7 cellular contexts compared by ENCODE assay signal in the genomic region with DNA sequence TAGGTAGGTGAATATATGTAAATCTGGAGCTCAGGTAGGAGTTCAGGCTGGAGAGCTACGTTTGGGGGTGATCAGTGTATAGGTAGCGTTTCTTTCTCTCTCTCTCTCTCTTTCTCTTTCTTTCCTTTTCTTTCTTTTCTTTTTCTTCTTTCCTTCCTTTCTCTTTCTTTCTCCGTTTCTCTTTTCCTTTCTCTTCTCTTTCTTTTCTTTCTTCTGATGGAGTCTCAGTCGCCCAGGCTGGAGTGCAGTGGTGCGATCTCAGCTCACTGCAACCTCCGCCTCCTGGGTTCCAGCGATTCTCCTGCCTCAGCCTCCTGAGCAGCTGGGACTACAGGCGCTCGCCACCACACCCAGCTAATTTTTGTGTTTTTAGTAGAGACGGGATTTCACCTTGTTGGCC. TPM values are rescaled to one million over a fixed set of nuclear protein-coding genes. Genes with fewer than 3 reads are reported as not detected.
A peak's percentile ranks its signal among the peaks of the same experiment; 100 is the strongest.
DNase-seq lines count a peak whose midpoint lies in the region; ATAC-seq, FAIRE-seq and TF ChIP-seq lines count a peak whose summit lies in the region.
"Not testable (repeated sequence)": the region's sequence is repeated elsewhere in the genome, so short reads cannot be mapped to it uniquely, and the experiment has no call there.

No MANE protein-coding gene starts in this region.

- H3K27ac Mint-ChIP-seq in T-helper 17 cell (peak overlapping the region; percentile 90), nephron (peak overlapping the region; percentile 74 to 93 (median 83))
- H3K27ac Mint-ChIP-seq in activated T-helper 17 cell treated with anti-CD3 and anti-CD28 coated beads, Interleukin-2, amount 50 U/mL, for 72 hours, result peak overlapping the region; percentile 37

- H3K4me3 ChIP-seq in GM23248, K562, smooth muscle cell: not testable (repeated sequence)

- peaks cover 31% of the 10 kb centered on the region for H3K4me1 ChIP-seq in GM23248 (ENCODE audit: insufficient read depth)
- peaks cover 21 to 36% of the 10 kb centered on the region in 2 experiments for H3K4me1 ChIP-seq in K562 (replicated peaks in 1 of 2; ENCODE audit: control insufficient read depth in 2 of 2, insufficient read depth in 2 of 2, low read length in 2 of 2)
- not testable (repeated sequence) for H3K4me1 ChIP-seq in smooth muscle cell (ENCODE audit: low read depth)

- peak overlapping the region; percentile 73 for H3K9ac ChIP-seq in GM23248
- H3K9ac ChIP-seq in K562 (ENCODE audit: insufficient read depth in 1 of 2, low read depth in 2 of 2, low read length in 2 of 2), result not testable (repeated sequence)
- H3K9ac ChIP-seq in smooth muscle cell (ENCODE audit: low read depth), result peak overlapping the region; percentile 63

- not testable (repeated sequence) for DNase-seq in GM23248; T-helper 17 cell; K562 (ENCODE audit: extremely low read depth in 1 of 4, low spot score in 3 of 4); epithelial cell of prostate (ENCODE audit: low read depth, low spot score); smooth muscle cell (lab: John Stamatoyannopoulos, UW; ENCODE audit: unreplicated experiment)

- not testable (repeated sequence) for TF ChIP-seq CTCF in K562 (IDR thresholded peaks at IDR 0.05 in 2 of 3, conservative IDR thresholded peaks at IDR 0.05 in 1 of 3; ENCODE audit: insufficient read depth in 2 of 3, low read depth in 1 of 3, low read length in 3 of 3); nephron (IDR thresholded peaks at IDR 0.05; ENCODE audit: unreplicated experiment in 3 of 3); smooth muscle cell (IDR thresholded peaks at IDR 0.05; ENCODE audit: borderline replicate concordance, insufficient read depth, poor library complexity, severe bottlenecking)

- not testable (repeated sequence) for TF ChIP-seq EP300 in K562 (IDR thresholded peaks at IDR 0.05; ENCODE audit: low read length)

- not testable (repeated sequence) for H3K27me3 Mint-ChIP-seq in T-helper 17 cell; activated T-helper 17 cell treated with anti-CD3 and anti-CD28 coated beads, Interleukin-2, amount 50 U/mL, for 72 hours; nephron (ENCODE audit: low read depth)

- POLR2A ChIA-PET in K562 (lab: Yijun Ruan, JAX), result interaction anchor here (0.7 to 2.8 kb wide), 4 partner anchors 10 to 196 kb away, joined by 3 to 13 read pairs (median 4); partner anchors contain the start of gene ASF1B

- peaks cover 21% of the 10 kb centered on the region for H3K79me2 ChIP-seq in GM23248 (ENCODE audit: insufficient read depth)
- H3K79me2 ChIP-seq in K562 (ENCODE audit: control insufficient read depth, insufficient read depth, low read length); smooth muscle cell (ENCODE audit: low read depth): not testable (repeated sequence)

- H2AFZ ChIP-seq in GM23248, result peak overlapping the region; percentile 80
- not testable (repeated sequence) for H2AFZ ChIP-seq in K562 (ENCODE audit: low read depth, low read length); smooth muscle cell (ENCODE audit: low read depth)

- not testable (repeated sequence) for H3K36me3 ChIP-seq in GM23248 (ENCODE audit: low read depth); K562 (ENCODE audit: control insufficient read depth, insufficient read depth, low read length); smooth muscle cell (ENCODE audit: low read depth)

- ATAC-seq in T-helper 17 cell; activated T-helper 17 cell treated with anti-CD3 and anti-CD28 coated beads, Interleukin-2, amount 50 U/mL, for 72 hours (replicated peaks); K562: not testable (repeated sequence)

- H3F3A ChIP-seq in GM23248 (ENCODE audit: insufficient read depth); smooth muscle cell (ENCODE audit: low read depth): not testable (repeated sequence)

- H3K9me2 ChIP-seq in GM23248 (ENCODE audit: insufficient read depth), result not testable (repeated sequence)

- not testable (repeated sequence) for FAIRE-seq in K562 (lab: Jason Lieb, UNC)

- not testable (repeated sequence) for H3K36me3 Mint-ChIP-seq in T-helper 17 cell (ENCODE audit: low read depth); activated T-helper 17 cell treated with anti-CD3 and anti-CD28 coated beads, Interleukin-2, amount 50 U/mL, for 72 hours (ENCODE audit: low read depth); nephron (ENCODE audit: low read depth)

- H3K4me1 Mint-ChIP-seq in T-helper 17 cell (peaks cover 38% of the 10 kb centered on the region), nephron (peaks cover 23% of the 10 kb centered on the region)
- peaks cover 27% of the 10 kb centered on the region for H3K4me1 Mint-ChIP-seq in activated T-helper 17 cell treated with anti-CD3 and anti-CD28 coated beads, Interleukin-2, amount 50 U/mL, for 72 hours

- TF ChIP-seq POLR2A in K562 (conservative IDR thresholded peaks at IDR 0.05), result not testable (repeated sequence)

- not testable (repeated sequence) for H3K9me3 Mint-ChIP-seq in activated T-helper 17 cell treated with anti-CD3 and anti-CD28 coated beads, Interleukin-2, amount 50 U/mL, for 72 hours; nephron

- not testable (repeated sequence) for H4K20me1 ChIP-seq in GM23248 (ENCODE audit: insufficient read depth)
- H4K20me1 ChIP-seq in K562 (replicated peaks; ENCODE audit: control insufficient read depth, insufficient read depth, low read length), result peaks cover 41% of the 10 kb centered on the region
- H4K20me1 ChIP-seq in smooth muscle cell (ENCODE audit: low read depth), result peaks cover 34% of the 10 kb centered on the region

- not testable (repeated sequence) for H3K9me1 ChIP-seq in K562 (ENCODE audit: control insufficient read depth, insufficient read depth, low read length)

- H3K27me3 ChIP-seq in GM23248 (replicated peaks; ENCODE audit: insufficient read depth); K562 (ENCODE audit: control insufficient read depth in 2 of 2, insufficient read depth in 2 of 2, low read length in 2 of 2); smooth muscle cell (ENCODE audit: low read depth): not testable (repeated sequence)

- CTCF ChIA-PET in K562 (lab: Yijun Ruan, JAX; ENCODE audit: low intra/inter-chr PET ratio), result interaction anchor here (0.5 kb wide), 1 partner anchor 286 kb away, joined by 5 read pairs; no protein-coding TSS in a partner anchor

- not testable (repeated sequence) for H3K4me2 ChIP-seq in GM23248 (ENCODE audit: unreplicated experiment); K562 (ENCODE audit: insufficient read depth, low read length)
- H3K4me2 ChIP-seq in smooth muscle cell, result peak overlapping the region; percentile 35

- WGBS in GM23248 (ENCODE audit: low coverage in 1 of 2, low lambda C conversion rate in 2 of 2, missing lambda C conversion rate in 2 of 2), 2 experiments, result 94 to 95% methylated on average over 10 of the region's 10 CpGs
- whole genome bisulfite sequencing in K562 (ENCODE audit: insufficient coverage, low coverage, missing lambda C conversion rate), result 76% methylated on average over 10 of the region's 10 CpGs
- WGBS in smooth muscle cell (ENCODE audit: low lambda C conversion rate), result 92% methylated on average over 10 of the region's 10 CpGs

- H3K27ac ChIP-seq in GM23248 (peak overlapping the region; percentile 88), epithelial cell of prostate (peak overlapping the region; percentile 45), smooth muscle cell (ENCODE audit: low read depth) (peak overlapping the region; percentile 76)
- H3K27ac ChIP-seq in K562 (ENCODE audit: extremely low read depth, low read depth, low read length), result not testable (repeated sequence)

- BruUV-seq in K562 (replicated peaks; lab: Mats Ljungman, UMichigan), result not testable (repeated sequence)

- in situ Hi-C loops in GM23248 (cut with MboI); K562 (cut with MboI): not testable (repeated sequence)

- not testable (repeated sequence) for H3K4me3 Mint-ChIP-seq in T-helper 17 cell; activated T-helper 17 cell treated with anti-CD3 and anti-CD28 coated beads, Interleukin-2, amount 50 U/mL, for 72 hours; nephron

- intact Hi-C loops in K562 (cut with micrococcal nuclease), result loop anchor here (10.0 kb wide), 1 partner anchor 259 kb away; no protein-coding TSS in a partner anchor

- H3K9me3 ChIP-seq in GM23248 (ENCODE audit: low read depth); T-helper 17 cell (ENCODE audit: control insufficient read depth, low read length, poor library complexity, severe bottlenecking); K562 (replicated peaks; ENCODE audit: control insufficient read depth, insufficient read depth, low read depth, low read length); smooth muscle cell (replicated peaks; ENCODE audit: low read depth): not testable (repeated sequence)

- TF ChIP-seq RAD21 in K562 (CRISPR knock-in tag; conservative IDR thresholded peaks at IDR 0.05 in 1 of 2, IDR thresholded peaks at IDR 0.05 in 1 of 2), result not testable (repeated sequence)

RNA-seq across cellular contexts. Expression of gene ASF1B, which starts 9.8 kb away (rescaled TPM):
- 7.6 and 11.2 TPM in 2 replicates for total RNA-seq in GM23248 (2014; rRNA removed; shearing (Covaris generic))
- polyA plus RNA-seq in GM23248 (2016; fragmentation: Nextera tagmentation; extraction: Ambion mirVana), result 18.0 and 19.0 TPM in 2 replicates
- 1 to 10 TPM; 1.5 to 1.9 TPM for total RNA-seq in T-helper 17 cell
- 10 to 100 TPM; 62.6 to 73.7 TPM for total RNA-seq in activated T-helper 17 cell treated with anti-CD3 and anti-CD28 coated beads, Interleukin-2, amount 50 U/mL, for 72 hours
- 7.9 and 16.6 TPM in 2 replicates for total RNA-seq in K562 (2011; cell fraction: chromatin; rRNA removed; ENCODE audit: low replicate concordance)
- total RNA-seq in K562 (2011; cell fraction: nucleolus; rRNA removed), result 18.7 and 23.9 TPM in 2 replicates
- 14.1 and 22.4 TPM in 2 replicates for total RNA-seq in K562 (2011; cell fraction: nucleoplasm; rRNA removed)
- total RNA-seq in K562 (2014; rRNA removed), result 54.8 and 85.6 TPM in 2 replicates
- 29.4 and 30.7 TPM in 2 replicates for total RNA-seq in K562 (2014; rRNA removed; fragmentation: Illumina TruSeq; extraction: Trizol)
- total RNA-seq in K562 (2015; rRNA removed; fragmentation: Illumina TruSeq; extraction: Trizol), result 38.0 and 39.3 TPM in 2 replicates
- total RNA-seq in K562 (2021), result 59.6 and 66.6 TPM in 2 replicates
- polyA plus RNA-seq in K562 (2011; rRNA removed), result 43.1 and 69.4 TPM in 2 replicates
- 75.6 and 117 TPM in 2 replicates for polyA plus RNA-seq in K562 (2011; cell fraction: cytosol; rRNA removed)
- 22.8 and 25.8 TPM in 2 replicates for polyA plus RNA-seq in K562 (2011; cell fraction: nucleus; rRNA removed)
- 72.6 and 87.5 TPM in 2 replicates for polyA plus RNA-seq in K562 (2012)
- polyA plus RNA-seq in K562 (2014; fragmentation: Illumina TruSeq; extraction: Trizol), result 59.5 and 60.9 TPM in 2 replicates
- 1 to 10 TPM; 6.0 to 8.0 TPM for polyA plus RNA-seq in K562 (2014; fragmentation: Nextera tagmentation; extraction: Ambion mirVana)
- 52.7 and 53.3 TPM in 2 replicates for polyA plus RNA-seq in K562 (2014; rRNA removed)
- 19.4 and 39.5 TPM in 2 replicates for polyA minus RNA-seq in K562 (2011; rRNA and poly(A)+ RNA removed)
- polyA minus RNA-seq in K562 (2011; cell fraction: cytosol; rRNA and poly(A)+ RNA removed), result 43.6 and 47.1 TPM in 2 replicates
- 11.0 and 13.6 TPM in 2 replicates for polyA minus RNA-seq in K562 (2011; cell fraction: nucleus; rRNA and poly(A)+ RNA removed)
- total RNA-seq in smooth muscle cell, result 6.4 and 13.4 TPM in 2 replicates
- polyA plus RNA-seq in smooth muscle cell, result 7.1 and 11.3 TPM in 2 replicates

RNA-seq across cellular contexts. Expression of gene PRKACA, which starts 28.6 kb away (rescaled TPM):
- 37.4 and 67.8 TPM in 2 replicates for total RNA-seq in GM23248 (2014; rRNA removed; shearing (Covaris generic))
- polyA plus RNA-seq in GM23248 (2016; fragmentation: Nextera tagmentation; extraction: Ambion mirVana) (4.6 and 5.3 TPM in 2 replicates), K562 (2011; rRNA removed) (19.9 and 22.9 TPM in 2 replicates), K562 (2014; fragmentation: Illumina TruSeq; extraction: Trizol) (50.6 and 59.4 TPM in 2 replicates), K562 (2014; fragmentation: Nextera tagmentation; extraction: Ambion mirVana) (1 to 10 TPM; 1.2 to 1.7 TPM), K562 (2014; rRNA removed) (37.6 and 39.7 TPM in 2 replicates), smooth muscle cell (11.1 and 14.4 TPM in 2 replicates)
- total RNA-seq in T-helper 17 cell (10 to 100 TPM; 35.2 to 38.5 TPM), K562 (2014; rRNA removed) (8.4 and 12.7 TPM in 2 replicates), K562 (2014; rRNA removed; fragmentation: Illumina TruSeq; extraction: Trizol) (10.6 and 13.0 TPM in 2 replicates), K562 (2015; rRNA removed; fragmentation: Illumina TruSeq; extraction: Trizol) (11.9 and 12.2 TPM in 2 replicates), K562 (2021) (57.8 and 63.1 TPM in 2 replicates), smooth muscle cell (20.7 and 30.3 TPM in 2 replicates)
- 10 to 100 TPM; 43.1 to 69.5 TPM for total RNA-seq in activated T-helper 17 cell treated with anti-CD3 and anti-CD28 coated beads, Interleukin-2, amount 50 U/mL, for 72 hours
- 26.1 and 58.3 TPM in 2 replicates for total RNA-seq in K562 (2011; cell fraction: chromatin; rRNA removed; ENCODE audit: low replicate concordance)
- 30.5 and 42.7 TPM in 2 replicates for total RNA-seq in K562 (2011; cell fraction: nucleolus; rRNA removed)
- total RNA-seq in K562 (2011; cell fraction: nucleoplasm; rRNA removed), result 28.7 and 35.1 TPM in 2 replicates
- 18.1 and 22.9 TPM in 2 replicates for polyA plus RNA-seq in K562 (2011; cell fraction: cytosol; rRNA removed)
- polyA plus RNA-seq in K562 (2011; cell fraction: nucleus; rRNA removed), result 9.4 and 10.8 TPM in 2 replicates
- polyA plus RNA-seq in K562 (2012), result 53.1 and 56.7 TPM in 2 replicates
- 16.0 and 20.3 TPM in 2 replicates for polyA minus RNA-seq in K562 (2011; rRNA and poly(A)+ RNA removed)
- 18.1 and 18.7 TPM in 2 replicates for polyA minus RNA-seq in K562 (2011; cell fraction: cytosol; rRNA and poly(A)+ RNA removed)
- 7.5 and 8.3 TPM in 2 replicates for polyA minus RNA-seq in K562 (2011; cell fraction: nucleus; rRNA and poly(A)+ RNA removed)

RNA-seq across cellular contexts. Expression of gene SAMD1, which starts 55.6 kb away (rescaled TPM):
- 42.5 and 50.8 TPM in 2 replicates for total RNA-seq in GM23248 (2014; rRNA removed; shearing (Covaris generic))
- polyA plus RNA-seq in GM23248 (2016; fragmentation: Nextera tagmentation; extraction: Ambion mirVana), result 5.4 and 5.7 TPM in 2 replicates
- total RNA-seq in T-helper 17 cell, result 10 to 100 TPM; 24.8 to 25.3 TPM
- total RNA-seq in activated T-helper 17 cell treated with anti-CD3 and anti-CD28 coated beads, Interleukin-2, amount 50 U/mL, for 72 hours, result 10 to 100 TPM; 62.1 to 77.5 TPM
- 9.8 and 27.6 TPM in 2 replicates for total RNA-seq in K562 (2011; cell fraction: chromatin; rRNA removed; ENCODE audit: low replicate concordance)
- 23.5 and 24.9 TPM in 2 replicates for total RNA-seq in K562 (2011; cell fraction: nucleolus; rRNA removed)
- total RNA-seq in K562 (2011; cell fraction: nucleoplasm; rRNA removed), result 12.7 and 15.1 TPM in 2 replicates
- 65.4 and 71.9 TPM in 2 replicates for total RNA-seq in K562 (2014; rRNA removed)
- 15.4 and 16.0 TPM in 2 replicates for total RNA-seq in K562 (2014; rRNA removed; fragmentation: Illumina TruSeq; extraction: Trizol)
- total RNA-seq in K562 (2015; rRNA removed; fragmentation: Illumina TruSeq; extraction: Trizol), result 43.5 and 51.7 TPM in 2 replicates
- total RNA-seq in K562 (2021), result 85.9 and 96.0 TPM in 2 replicates
- polyA plus RNA-seq in K562 (2011; rRNA removed), result 14.3 and 14.8 TPM in 2 replicates
- 15.9 and 30.2 TPM in 2 replicates for polyA plus RNA-seq in K562 (2011; cell fraction: cytosol; rRNA removed)
- 34.7 and 64.0 TPM in 2 replicates for polyA plus RNA-seq in K562 (2011; cell fraction: nucleus; rRNA removed)
- 39.1 and 39.7 TPM in 2 replicates for polyA plus RNA-seq in K562 (2012)
- 45.7 and 48.9 TPM in 2 replicates for polyA plus RNA-seq in K562 (2014; fragmentation: Illumina TruSeq; extraction: Trizol)
- polyA plus RNA-seq in K562 (2014; fragmentation: Nextera tagmentation; extraction: Ambion mirVana), result 1 to 10 TPM; 2.9 to 3.1 TPM
- 44.5 and 47.8 TPM in 2 replicates for polyA plus RNA-seq in K562 (2014; rRNA removed)
- 4.1 and 7.6 TPM in 2 replicates for polyA minus RNA-seq in K562 (2011; rRNA and poly(A)+ RNA removed)
- polyA minus RNA-seq in K562 (2011; cell fraction: cytosol; rRNA and poly(A)+ RNA removed), result 22.9 and 32.7 TPM in 2 replicates
- 4.8 and 5.0 TPM in 2 replicates for polyA minus RNA-seq in K562 (2011; cell fraction: nucleus; rRNA and poly(A)+ RNA removed)
- total RNA-seq in smooth muscle cell, result 35.0 and 46.7 TPM in 2 replicates
- polyA plus RNA-seq in smooth muscle cell, result 71.3 and 84.1 TPM in 2 replicates

RNA-seq across cellular contexts. Expression of gene ADGRL1, which starts 59.8 kb away (rescaled TPM):
- total RNA-seq in GM23248 (2014; rRNA removed; shearing (Covaris generic)), result 3.0 and 3.8 TPM in 2 replicates
- polyA plus RNA-seq in GM23248 (2016; fragmentation: Nextera tagmentation; extraction: Ambion mirVana) (0.75 and 1.0 TPM in 2 replicates), K562 (2011; rRNA removed) (8.6 and 14.7 TPM in 2 replicates), K562 (2014; fragmentation: Illumina TruSeq; extraction: Trizol) (10.8 and 16.6 TPM in 2 replicates), K562 (2014; fragmentation: Nextera tagmentation; extraction: Ambion mirVana) (under 1 TPM; 0.14 to 0.27 TPM), K562 (2014; rRNA removed) (12.6 and 20.3 TPM in 2 replicates), smooth muscle cell (12.7 and 15.0 TPM in 2 replicates)
- total RNA-seq in T-helper 17 cell (10 to 100 TPM; 14.9 to 30.8 TPM), K562 (2014; rRNA removed) (10.9 TPM in 2 replicates), K562 (2014; rRNA removed; fragmentation: Illumina TruSeq; extraction: Trizol) (2.8 and 3.3 TPM in 2 replicates), K562 (2015; rRNA removed; fragmentation: Illumina TruSeq; extraction: Trizol) (6.7 and 7.6 TPM in 2 replicates), K562 (2021) (33.2 and 37.0 TPM in 2 replicates), smooth muscle cell (11.3 and 12.9 TPM in 2 replicates)
- total RNA-seq in activated T-helper 17 cell treated with anti-CD3 and anti-CD28 coated beads, Interleukin-2, amount 50 U/mL, for 72 hours, result 1 to 10 TPM; 3.9 to 8.4 TPM
- total RNA-seq in K562 (2011; cell fraction: chromatin; rRNA removed; ENCODE audit: low replicate concordance), result 52.8 and 150 TPM in 2 replicates
- total RNA-seq in K562 (2011; cell fraction: nucleolus; rRNA removed), result 73.8 and 77.4 TPM in 2 replicates
- total RNA-seq in K562 (2011; cell fraction: nucleoplasm; rRNA removed), result 64.1 and 80.0 TPM in 2 replicates
- polyA plus RNA-seq in K562 (2011; cell fraction: cytosol; rRNA removed), result 10.0 and 19.9 TPM in 2 replicates
- polyA plus RNA-seq in K562 (2011; cell fraction: nucleus; rRNA removed), result 50.7 and 75.0 TPM in 2 replicates
- 12.4 and 16.3 TPM in 2 replicates for polyA plus RNA-seq in K562 (2012)
- polyA minus RNA-seq in K562 (2011; rRNA and poly(A)+ RNA removed), result 9.3 and 13.3 TPM in 2 replicates
- 31.3 and 46.7 TPM in 2 replicates for polyA minus RNA-seq in K562 (2011; cell fraction: cytosol; rRNA and poly(A)+ RNA removed)
- polyA minus RNA-seq in K562 (2011; cell fraction: nucleus; rRNA and poly(A)+ RNA removed), result 17.5 and 24.1 TPM in 2 replicates

Comparison
In these comparisons a context has a peak if more than half of its experiments do, and no peak if none do; other contexts are left out.
1. H3K27ac Mint-ChIP-seq: peak in every context shown above with its lines; median percentile 90 in T-helper 17 cell; 83 in nephron; 37 in activated T-helper 17 cell treated with anti-CD3 and anti-CD28 coated beads, Interleukin-2, amount 50 U/mL, for 72 hours.